Comparison of ENCODE assay signal across 8 cellular contexts in the genomic region with DNA sequence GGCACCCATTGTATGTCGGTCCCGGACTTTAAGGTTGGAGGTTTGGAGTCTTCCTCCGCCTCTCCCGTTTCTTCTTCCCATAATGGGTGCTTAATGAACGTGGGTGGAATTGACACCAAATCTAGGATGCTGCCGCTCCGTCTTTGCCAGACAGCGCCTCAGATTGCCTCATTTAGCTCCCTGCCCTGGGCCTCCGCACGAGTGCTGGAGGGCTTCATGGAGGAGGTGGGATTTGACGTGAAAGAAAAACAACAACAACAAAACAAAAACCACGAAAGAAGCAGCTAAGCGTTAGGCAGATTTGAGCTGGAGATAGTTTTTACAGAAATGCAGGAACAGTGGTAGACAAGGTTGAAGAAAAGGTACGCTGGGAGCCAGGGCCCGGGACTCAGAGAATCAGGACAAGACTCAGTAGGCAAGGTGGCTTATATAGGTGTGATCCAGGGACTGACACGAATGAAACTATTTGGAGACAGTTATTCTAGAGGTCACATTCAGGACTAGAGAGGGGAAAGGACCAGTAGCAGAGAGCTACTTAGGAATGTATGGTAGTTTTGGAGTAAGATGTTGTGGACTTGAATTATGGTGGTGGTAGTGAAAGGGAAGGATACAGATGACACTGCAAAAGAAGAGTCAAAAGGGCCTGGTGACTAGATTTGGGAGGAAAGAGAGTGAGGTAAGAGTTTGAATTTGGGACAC. TPM values are rescaled to one million over a fixed set of nuclear protein-coding genes. Genes with fewer than 3 reads are reported as not detected.
DNase-seq lines count a peak whose midpoint lies in the region; ATAC-seq and TF ChIP-seq lines count a peak whose summit lies in the region.

No MANE protein-coding gene starts in this region.

- H4K20me1 ChIP-seq in MM.1S (ENCODE audit: insufficient read depth, low read length) (no peaks in the 10 kb centered on the region), neural progenitor cell (ENCODE audit: low read depth) (no peaks in the 10 kb centered on the region)

- H3K4me3 Mint-ChIP-seq in endothelial cell (ENCODE audit: unreplicated experiment) (peak overlapping the region; percentile 99), neural progenitor cell (peak overlapping the region; percentile 99)

- H3K9ac ChIP-seq in MM.1S (ENCODE audit: low read length) (peak overlapping the region; percentile 53; the same call in 1 of the 2 replicates), neural progenitor cell (peak overlapping the region; percentile 50)

- H2AFZ ChIP-seq in MM.1S (ENCODE audit: low read length) (peak overlapping the region; percentile 97), neural progenitor cell (replicated peaks) (peak overlapping the region; percentile 85)

- H3K27ac ChIP-seq in MM.1S (ENCODE audit: low read length) (no peak overlapping the region), neural progenitor cell (no peak overlapping the region)

- H3K36me3 ChIP-seq in BJ (ENCODE audit: control insufficient read depth, insufficient read depth, low read length) (no peaks in the 10 kb centered on the region; the same call in 1 of the 2 replicates), MM.1S (replicated peaks; ENCODE audit: insufficient read depth, low read length) (no peaks in the 10 kb centered on the region), neural progenitor cell (no peaks in the 10 kb centered on the region)

- H3K27ac Mint-ChIP-seq in endothelial cell (ENCODE audit: unreplicated experiment) (peak overlapping the region; percentile 99), neural progenitor cell (peak overlapping the region; percentile 19)

- H3K9me3 ChIP-seq in MM.1S (replicated peaks; ENCODE audit: insufficient read depth, low read length) (no peaks in the 10 kb centered on the region), neural progenitor cell (ENCODE audit: low read depth) (no peaks in the 10 kb centered on the region)

- H3K9me2 ChIP-seq in MM.1S (replicated peaks; ENCODE audit: insufficient read depth, low read length), result no peaks in the 10 kb centered on the region

- H3K27me3 Mint-ChIP-seq in endothelial cell (ENCODE audit: unreplicated experiment) (peaks cover 6% of the 10 kb centered on the region), neural progenitor cell (ENCODE audit: insufficient read depth, low read depth) (peaks cover 7% of the 10 kb centered on the region)

- peaks cover 23% of the 10 kb centered on the region for H3K4me1 Mint-ChIP-seq in endothelial cell (ENCODE audit: unreplicated experiment)
- peaks cover 25% of the 10 kb centered on the region for H3K4me1 Mint-ChIP-seq in neural progenitor cell

- H3K4me3 ChIP-seq in BJ (ENCODE audit: low read depth, low read length), result peak overlapping the region; percentile 74
- peak overlapping the region; percentile 98 for H3K4me3 ChIP-seq in MM.1S (ENCODE audit: low read length)
- peak overlapping the region; percentile 85 for H3K4me3 ChIP-seq in neural progenitor cell

- H3K79me2 ChIP-seq in MM.1S (ENCODE audit: low read length) (0 out of 2 replicates have a peak, but pooled peaks cover 4% of the 10 kb centered on the region), neural progenitor cell (ENCODE audit: low read depth) (peaks cover 29% of the 10 kb centered on the region)

- no peaks in the 10 kb centered on the region for H3K27me3 ChIP-seq in BJ (ENCODE audit: control insufficient read depth, insufficient read depth, low read length)
- no peaks in the 10 kb centered on the region for H3K27me3 ChIP-seq in MM.1S (replicated peaks; ENCODE audit: insufficient read depth, low read length)
- no peaks in the 10 kb centered on the region for H3K27me3 ChIP-seq in neural progenitor cell

- POLR2A ChIA-PET in BJ (lab: Charles Lee), result no interaction called here

- CTCF ChIA-PET in BJ (lab: Yijun Ruan, JAX), result no interaction called here

- H3F3A ChIP-seq in MM.1S (ENCODE audit: insufficient read depth, low read length) (no peaks in the 10 kb centered on the region), neural progenitor cell (ENCODE audit: low read depth) (no peaks in the 10 kb centered on the region)

- DNase-seq in BJ (ENCODE audit: low read depth) (no peak), MM.1S (no peak), endothelial cell (ENCODE audit: low spot score) (no peak), neural progenitor cell (ENCODE audit: low spot score) (peak; percentile 39), DMS153 (lab: John Stamatoyannopoulos, UW) (no peak)
- DNase-seq in stimulated activated CD8-positive, alpha-beta memory T cell treated with anti-CD3 and anti-CD28 coated beads, Interleukin-4, amount 100 ng/mL, for 48 hours, result no peak
- no peak for DNase-seq in activated CD4-positive, alpha-beta T cell treated with anti-CD3 and anti-CD28 coated beads, Interleukin-2, amount 50 U/mL, for 1 hour

- H3K9me3 Mint-ChIP-seq in endothelial cell (ENCODE audit: unreplicated experiment) (no peaks in the 10 kb centered on the region), neural progenitor cell (no peaks in the 10 kb centered on the region)

- H3K4me1 ChIP-seq in MM.1S (ENCODE audit: low read length), result no peaks in the 10 kb centered on the region
- H3K4me1 ChIP-seq in neural progenitor cell, result peaks cover 13% of the 10 kb centered on the region

- H3K36me3 Mint-ChIP-seq in endothelial cell (ENCODE audit: low read depth, unreplicated experiment) (no peaks in the 10 kb centered on the region), neural progenitor cell (peaks cover 8% of the 10 kb centered on the region)

- peak; percentile 20 for ATAC-seq in GM19455 (IDR thresholded peaks at IDR 0.05; ENCODE audit: unreplicated experiment)

- H3K4me2 ChIP-seq in MM.1S (ENCODE audit: low read depth, low read length) (peak overlapping the region; percentile 83), neural progenitor cell (peak overlapping the region; percentile 98)

- TF ChIP-seq CTCF in BJ (IDR thresholded peaks at IDR 0.05; ENCODE audit: insufficient read depth, low read depth, low read length), result no peak
- no peak for TF ChIP-seq CTCF in MM.1S (IDR thresholded peaks at IDR 0.05; ENCODE audit: low read length)
- no peak for TF ChIP-seq CTCF in endothelial cell (IDR thresholded peaks at IDR 0.05; ENCODE audit: unreplicated experiment)
- TF ChIP-seq CTCF in neural progenitor cell (IDR thresholded peaks at IDR 0.05), result no peak

RNA-seq across cellular contexts. Expression of a gene that starts 0.6 kb away (rescaled TPM):
- 3.2 and 4.1 TPM in 2 replicates for polyA plus RNA-seq in BJ (2011; rRNA removed)
- polyA minus RNA-seq in BJ (2011; rRNA and poly(A)+ RNA removed), result 5.2 and 7.0 TPM in 2 replicates
- 5.3 TPM for total RNA-seq in endothelial cell (ENCODE audit: unreplicated experiment)
- 5.1 and 5.2 TPM in 2 replicates for total RNA-seq in neural progenitor cell (ENCODE audit: low replicate concordance)

RNA-seq across cellular contexts. Expression of a gene that starts 6.6 kb away (rescaled TPM):
- 6.2 and 7.1 TPM in 2 replicates for polyA plus RNA-seq in BJ (2011; rRNA removed)
- polyA minus RNA-seq in BJ (2011; rRNA and poly(A)+ RNA removed), result 4.4 and 4.7 TPM in 2 replicates
- total RNA-seq in endothelial cell (ENCODE audit: unreplicated experiment) (16.2 TPM), neural progenitor cell (ENCODE audit: low replicate concordance) (24.0 and 28.7 TPM in 2 replicates)

RNA-seq across cellular contexts. Expression of a gene that starts 41.1 kb away (rescaled TPM):
- polyA plus RNA-seq in BJ (2011; rRNA removed), result 0.71 and 1.5 TPM in 2 replicates
- polyA minus RNA-seq in BJ (2011; rRNA and poly(A)+ RNA removed), result 3.3 and 5.2 TPM in 2 replicates
- total RNA-seq in endothelial cell (ENCODE audit: unreplicated experiment) (11.2 TPM), neural progenitor cell (ENCODE audit: low replicate concordance) (15.4 and 20.6 TPM in 2 replicates)

RNA-seq across cellular contexts. Expression of a gene that starts 44.6 kb away (rescaled TPM):
- 38.3 and 45.0 TPM in 2 replicates for polyA plus RNA-seq in BJ (2011; rRNA removed)
- 19.9 and 28.4 TPM in 2 replicates for polyA minus RNA-seq in BJ (2011; rRNA and poly(A)+ RNA removed)
- total RNA-seq in endothelial cell (ENCODE audit: unreplicated experiment) (47.5 TPM), neural progenitor cell (ENCODE audit: low replicate concordance) (56.2 and 75.2 TPM in 2 replicates)
